ENCODE assay signal across 8 cellular contexts in genomic region chr11:125923012-125923579, GRCh38. TPM values are rescaled to one million over a fixed set of nuclear protein-coding genes. Genes with fewer than 3 reads are reported as not detected.
DNase-seq lines count a peak whose midpoint lies in the region; ATAC-seq and TF ChIP-seq lines count a peak whose summit lies in the region.

No MANE protein-coding gene starts in this region.

- intact Hi-C loops in lower leg skin (cut with DNase I; ENCODE audit: low total_unique reads), result loop anchor here (5.0 kb wide), 1 partner anchor 269 kb away; no protein-coding TSS in a partner anchor

- no peak overlapping the region for H3K4me3 ChIP-seq in lower leg skin (ENCODE audit: low read depth, poor library complexity, severe bottlenecking)

- TF ChIP-seq POLR2A in lower leg skin (IDR thresholded peaks at IDR 0.05), result no peak

- peak in 1 of 3 donors; percentile 32 for TF ChIP-seq CTCF in lower leg skin (IDR thresholded peaks at IDR 0.05)

- ATAC-seq in HG02870 (IDR thresholded peaks at IDR 0.05; ENCODE audit: unreplicated experiment), result peak; percentile 68
- no peak for ATAC-seq in GM19324 (IDR thresholded peaks at IDR 0.05; ENCODE audit: low FRiP score, unreplicated experiment)

- DNase-seq in ELR (ENCODE audit: low read depth) (peak; percentile 72), NCI-H2227 treated with DMSO at 0.1 percent for 48 hours (lab: John Stamatoyannopoulos, UW) (peak; percentile 39), dermis blood vessel endothelial cell (peak; percentile 86), lower leg skin (ENCODE audit: low spot score in 2 of 2) (peak; percentile 70 to 88)
- peak; percentile 28 for DNase-seq in activated CD4-positive, alpha-beta T cell treated with anti-CD3 and anti-CD28 coated beads for 1 hour
- DNase-seq in stimulated activated CD8-positive, alpha-beta memory T cell treated with anti-CD3 and anti-CD28 coated beads, Interleukin-12 subunit alpha, Interleukin-12 subunit beta, amount 100 ng/mL, for 24 hours (ENCODE audit: extremely low read depth), result peak; percentile 16

- 5 to 7% methylated on average over 8 of the region's 8 CpGs for WGBS in lower leg skin, 2 donors

RNA-seq across cellular contexts. Expression of gene DDX25, which starts 18.8 kb away (rescaled TPM):
- total RNA-seq in dermis blood vessel endothelial cell (0.05 TPM in 1 of 2 replicates, not detected in the other), lower leg skin (under 1 TPM in 2 of 4 donors, not detected in 2; 0.17 to 0.42 TPM)

RNA-seq across cellular contexts. Expression of gene PUS3, which starts 20.1 kb away (rescaled TPM):
- 13.4 and 19.7 TPM in 2 replicates for total RNA-seq in dermis blood vessel endothelial cell
- total RNA-seq in lower leg skin, result 10 to 100 TPM in 1 of 4 donors, 1 to 10 TPM in 3; 6.6 to 11.2 (median 8.1) TPM

RNA-seq across cellular contexts. Expression of gene VSIG10L2, which starts 22.7 kb away (rescaled TPM):
- total RNA-seq in dermis blood vessel endothelial cell, result not detected in 2 replicates
- total RNA-seq in lower leg skin, result 1 to 10 TPM; 1.4 to 7.2 (median 4.5) TPM

RNA-seq across cellular contexts. Expression of gene HYLS1, which starts 35.6 kb away (rescaled TPM):
- 9.0 and 10.6 TPM in 2 replicates for total RNA-seq in dermis blood vessel endothelial cell
- 1 to 10 TPM in 3 of 4 donors, under 1 TPM in 1; 0.99 to 2.8 (median 2.0) TPM for total RNA-seq in lower leg skin

Comparison
In these comparisons a context has a peak if more than half of its experiments do, and no peak if none do; other contexts are left out.
1. DNase-seq: peak in every context shown above with its lines; median percentile 86 in dermis blood vessel endothelial cell; 79 in lower leg skin; 72 in ELR; 39 in NCI-H2227 treated with DMSO at 0.1 percent for 48 hours; 28 in activated CD4-positive, alpha-beta T cell treated with anti-CD3 and anti-CD28 coated beads for 1 hour; 16 in stimulated activated CD8-positive, alpha-beta memory T cell treated with anti-CD3 and anti-CD28 coated beads, Interleukin-12 subunit alpha, Interleukin-12 subunit beta, amount 100 ng/mL, for 24 hours.